Comparison of ENCODE assay signal across 27 cellular contexts in the genomic region with DNA sequence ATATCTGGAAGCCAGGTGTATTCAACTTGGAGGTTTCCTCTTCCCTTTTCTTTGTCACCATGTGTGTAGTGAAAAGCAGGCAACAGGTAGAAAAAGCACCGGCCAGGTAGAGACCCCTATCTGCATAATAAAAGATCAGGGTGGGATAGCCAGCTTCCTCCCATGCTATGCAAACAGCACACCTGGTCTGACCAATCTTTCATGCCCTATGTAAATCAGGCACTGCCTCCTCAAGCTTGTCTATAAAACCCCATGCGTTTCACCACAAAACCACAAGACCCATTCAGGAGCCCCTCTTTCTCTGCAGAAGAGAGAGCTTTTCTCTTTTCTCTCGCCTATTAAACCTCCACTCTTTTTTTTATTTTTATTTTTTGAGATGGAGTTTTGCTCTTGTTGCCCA. TPM values are rescaled to one million over a fixed set of nuclear protein-coding genes. Genes with fewer than 3 reads are reported as not detected.
DNase-seq lines count a peak whose midpoint lies in the region; ATAC-seq lines count a peak whose summit lies in the region.
"Had no signal": no experiment of that assay in that cellular context is flagged by ENCODE, and none has a peak within 500 bp of the region (broad histone marks: within the 10 kb centered on the region; RNA-seq: fewer than 3 reads in every experiment).

No MANE protein-coding gene starts in this region.

- H3K36me3 Mint-ChIP-seq in activated CD4-positive, alpha-beta T cell treated with anti-CD3 and anti-CD28 coated beads, Interleukin-2, amount 10 ng/mL, durations not matched to agents 24 days and 14 days (ENCODE audit: low read depth) = no peaks in the 10 kb centered on the region

- H3K27ac Mint-ChIP-seq in activated CD4-positive, alpha-beta T cell treated with anti-CD3 and anti-CD28 coated beads, Interleukin-2, amount 10 ng/mL, durations not matched to agents 24 days and 14 days = no peak overlapping the region
- H3K27ac Mint-ChIP-seq: CD4-positive, alpha-beta T cell; T-helper 2 cell treated with Interferon-gamma antibody and Interleukin-4, amounts not matched to agents 5 μg/mL and 100 μg/mL, for 36 hours had no signal

- DNase-seq in NCI-H2029 (lab: John Stamatoyannopoulos, UW) (peak; percentile 18), NCI-H2029 treated with DMSO at 0.1 percent for 48 hours (lab: John Stamatoyannopoulos, UW) (no peak), GF-D8 (lab: John Stamatoyannopoulos, UW) (peak; percentile 36), NAMALWA (ENCODE audit: low spot score) (peak; percentile 11)
- no peak for DNase-seq in activated CD4-positive, alpha-beta T cell treated with anti-CD3 and anti-CD28 coated beads, Interleukin-2, amount 50 U/mL, for 48 hours
- no peak for DNase-seq in activated CD4-positive, alpha-beta T cell treated with anti-CD3 and anti-CD28 coated beads, Interleukin-2, amount 10 ng/mL, durations not matched to agents 24 days and 14 days
- DNase-seq: CD4-positive, alpha-beta T cell; COR-L47; DMS53; EL; GDM1; MG63; NCI-H1092 treated with DMSO at 0.1 percent for 48 hours; NCI-H1436; NCI-H1930; NCI-H446 treated with DMSO at 0.1 percent for 48 hours; NCI-H82; SHP77 treated with DMSO at 0.1 percent for 48 hours; T-helper 1 cell had no signal

- peaks cover 3% of the 10 kb centered on the region for H3K9me3 Mint-ChIP-seq in activated CD4-positive, alpha-beta T cell treated with anti-CD3 and anti-CD28 coated beads, Interleukin-2, amount 10 ng/mL, durations not matched to agents 24 days and 14 days
- H3K9me3 Mint-ChIP-seq: T-helper 2 cell treated with Interferon-gamma antibody and Interleukin-4, amounts not matched to agents 5 μg/mL and 100 μg/mL, for 36 hours had no signal

- peaks cover 5% of the 10 kb centered on the region for H3K4me1 Mint-ChIP-seq in activated CD4-positive, alpha-beta T cell treated with anti-CD3 and anti-CD28 coated beads, Interleukin-2, amount 10 ng/mL, durations not matched to agents 24 days and 14 days

- H3K4me3 Mint-ChIP-seq in activated CD4-positive, alpha-beta T cell treated with anti-CD3 and anti-CD28 coated beads, Interleukin-2, amount 10 ng/mL, durations not matched to agents 24 days and 14 days = no peak overlapping the region
- H3K4me3 Mint-ChIP-seq: CD4-positive, alpha-beta T cell; T-helper 2 cell treated with Interferon-gamma antibody and Interleukin-4, amounts not matched to agents 5 μg/mL and 100 μg/mL, for 36 hours had no signal

- no peak for ATAC-seq in GM21723 (IDR thresholded peaks at IDR 0.05; ENCODE audit: unreplicated experiment)
- ATAC-seq: Panc1 had no signal

- H3K27me3 Mint-ChIP-seq in activated CD4-positive, alpha-beta T cell treated with anti-CD3 and anti-CD28 coated beads, Interleukin-2, amount 10 ng/mL, durations not matched to agents 24 days and 14 days = peaks cover 17% of the 10 kb centered on the region

- intact Hi-C loops in activated CD4-positive, alpha-beta T cell treated with anti-CD3 and anti-CD28 coated beads, Interleukin-2, amount 10 ng/mL, durations not matched to agents 24 days and 14 days (cut with micrococcal nuclease) = no loop called here

RNA-seq across cellular contexts. Expression of a gene that starts 22.8 kb away (rescaled TPM):
- total RNA-seq in activated CD4-positive, alpha-beta T cell treated with anti-CD3 and anti-CD28 coated beads, Interleukin-2, amount 10 ng/mL, durations not matched to agents 24 days and 14 days = not detected in 2 replicates
- total RNA-seq: CD4-positive, alpha-beta T cell; HT-29; LHCN-M2; OCI-LY7 had no signal

RNA-seq across cellular contexts. Expression of a gene that starts 59.3 kb away (rescaled TPM):
- total RNA-seq in activated CD4-positive, alpha-beta T cell treated with anti-CD3 and anti-CD28 coated beads, Interleukin-2, amount 10 ng/mL, durations not matched to agents 24 days and 14 days = not detected in 2 replicates
- total RNA-seq: CD4-positive, alpha-beta T cell had no signal

RNA-seq across cellular contexts. Expression of a gene that starts 59.6 kb away (rescaled TPM):
- total RNA-seq in activated CD4-positive, alpha-beta T cell treated with anti-CD3 and anti-CD28 coated beads, Interleukin-2, amount 10 ng/mL, durations not matched to agents 24 days and 14 days = 0.05 TPM in 1 of 2 replicates, not detected in the other
- total RNA-seq: A172, H4, HT-29, LHCN-M2 had no signal

Comparison
In these comparisons a context has a peak if more than half of its experiments do, and no peak if none do; other contexts are left out.
1. DNase-seq: peak in NCI-H2029 (single experiment), GF-D8 (single experiment) and NAMALWA (single experiment); none in NCI-H2029 treated with DMSO at 0.1 percent for 48 hours (single experiment), activated CD4-positive, alpha-beta T cell treated with anti-CD3 and anti-CD28 coated beads, Interleukin-2, amount 50 U/mL, for 48 hours (0 of 2) and activated CD4-positive, alpha-beta T cell treated with anti-CD3 and anti-CD28 coated beads, Interleukin-2, amount 10 ng/mL, durations not matched to agents 24 days and 14 days (single experiment).